In genomic region chr17:65122836-65123756, GRCh38 we compare ENCODE assay signal across 8 cellular contexts. TPM values are rescaled to one million over a fixed set of nuclear protein-coding genes. Genes with fewer than 3 reads are reported as not detected.
A peak's percentile ranks its signal among the peaks of the same experiment; 100 is the strongest.
DNase-seq lines count a peak whose midpoint lies in the region; ATAC-seq and TF ChIP-seq lines count a peak whose summit lies in the region.

No MANE protein-coding gene starts in this region.

- no peaks in the 10 kb centered on the region for H3K36me3 ChIP-seq in liver (ENCODE audit: control insufficient read depth in 4 of 4, insufficient read depth in 3 of 4, low read depth in 1 of 4, low read length in 3 of 4)

- no peaks in the 10 kb centered on the region for H3K27me3 ChIP-seq in liver (ENCODE audit: control insufficient read depth in 4 of 4, insufficient read depth in 4 of 4, low read length in 3 of 4)

- H3K27ac ChIP-seq in liver (ENCODE audit: low read depth in 1 of 2, low read length in 2 of 2): peak overlapping the region; percentile 84 to 97

- peak; percentile 29 to 39 for TF ChIP-seq RAD21 in liver (IDR thresholded peaks at IDR 0.05)

- peaks cover 0 to 12% (median under 1%) of the 10 kb centered on the region in 4 donors for H3K4me1 ChIP-seq in liver (ENCODE audit: control insufficient read depth in 4 of 4, insufficient read depth in 4 of 4, low read length in 3 of 4)

- H3K4me3 ChIP-seq in liver (ENCODE audit: low read depth in 1 of 3, low read length in 3 of 3): peak overlapping the region; percentile 65 to 81 (median 72)

- peak overlapping the region; percentile 70 to 90 for H3K9ac ChIP-seq in liver (ENCODE audit: low read depth in 1 of 2, low read length in 2 of 2)

- no peaks in the 10 kb centered on the region for H3K9me3 ChIP-seq in liver (ENCODE audit: control insufficient read depth in 4 of 4, low read length in 3 of 4)

- DNase-seq in AML-193 (lab: John Stamatoyannopoulos, UW): peak; percentile 87 to 91
- DNase-seq in GM19238 (ENCODE audit: insufficient read length, low spot score): peak; percentile 85
- DNase-seq in NCI-H526 (lab: John Stamatoyannopoulos, UW): peak; percentile 76 to 94
- peak; percentile 60 to 77 for DNase-seq in activated CD4-positive, alpha-beta T cell treated with anti-CD3 and anti-CD28 coated beads, Interleukin-2, amount 50 U/mL, for 24 hours (ENCODE audit: low read depth in 1 of 2, low spot score in 1 of 2)
- DNase-seq in dermis blood vessel endothelial cell: peak; percentile 89
- peak; percentile 70 to 72 for DNase-seq in stimulated activated CD4-positive, alpha-beta T cell treated with anti-CD3 and anti-CD28 coated beads, Interleukin-2, amount 100 ng/mL, for 48 hours

- WGBS in liver: 6% methylated on average over 55 of the region's 55 CpGs

- TF ChIP-seq CTCF in liver (IDR thresholded peaks at IDR 0.05; ENCODE audit: low read depth, low read length, missing input control): no peak

- peak; percentile 87 for ATAC-seq in HG03439 (IDR thresholded peaks at IDR 0.05; ENCODE audit: unreplicated experiment)

TF ChIP-seq in liver, 16 proteins besides CTCF, POLR2A, EP300 and RAD21:
- TF ChIP-seq SP1 (IDR thresholded peaks at IDR 0.05): peak; percentile 51
- TF ChIP-seq, protein P1, sequence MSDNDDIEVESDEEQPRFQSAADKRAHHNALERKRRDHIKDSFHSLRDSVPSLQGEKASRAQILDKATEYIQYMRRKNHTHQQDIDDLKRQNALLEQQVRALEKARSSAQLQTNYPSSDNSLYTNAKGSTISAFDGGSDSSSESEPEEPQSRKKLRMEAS (IDR thresholded peaks at IDR 0.05): peak; percentile 29
- peak; percentile 62 for TF ChIP-seq YY1 (IDR thresholded peaks at IDR 0.05)
- TF ChIP-seq TAF1 (conservative IDR thresholded peaks at IDR 0.05): peak; percentile 93
- no peak for TF ChIP-seq JUND (IDR thresholded peaks at IDR 0.05)
- TF ChIP-seq ATF3 (IDR thresholded peaks at IDR 0.05): no peak
- TF ChIP-seq RXRA (IDR thresholded peaks at IDR 0.05): peak in 1 of 2 donors; percentile 37
- TF ChIP-seq EGR1 (IDR thresholded peaks at IDR 0.05; ENCODE audit: low read depth in 2 of 2): no peak
- TF ChIP-seq HNF4G (IDR thresholded peaks at IDR 0.05): no peak
- TF ChIP-seq, protein P2, sequence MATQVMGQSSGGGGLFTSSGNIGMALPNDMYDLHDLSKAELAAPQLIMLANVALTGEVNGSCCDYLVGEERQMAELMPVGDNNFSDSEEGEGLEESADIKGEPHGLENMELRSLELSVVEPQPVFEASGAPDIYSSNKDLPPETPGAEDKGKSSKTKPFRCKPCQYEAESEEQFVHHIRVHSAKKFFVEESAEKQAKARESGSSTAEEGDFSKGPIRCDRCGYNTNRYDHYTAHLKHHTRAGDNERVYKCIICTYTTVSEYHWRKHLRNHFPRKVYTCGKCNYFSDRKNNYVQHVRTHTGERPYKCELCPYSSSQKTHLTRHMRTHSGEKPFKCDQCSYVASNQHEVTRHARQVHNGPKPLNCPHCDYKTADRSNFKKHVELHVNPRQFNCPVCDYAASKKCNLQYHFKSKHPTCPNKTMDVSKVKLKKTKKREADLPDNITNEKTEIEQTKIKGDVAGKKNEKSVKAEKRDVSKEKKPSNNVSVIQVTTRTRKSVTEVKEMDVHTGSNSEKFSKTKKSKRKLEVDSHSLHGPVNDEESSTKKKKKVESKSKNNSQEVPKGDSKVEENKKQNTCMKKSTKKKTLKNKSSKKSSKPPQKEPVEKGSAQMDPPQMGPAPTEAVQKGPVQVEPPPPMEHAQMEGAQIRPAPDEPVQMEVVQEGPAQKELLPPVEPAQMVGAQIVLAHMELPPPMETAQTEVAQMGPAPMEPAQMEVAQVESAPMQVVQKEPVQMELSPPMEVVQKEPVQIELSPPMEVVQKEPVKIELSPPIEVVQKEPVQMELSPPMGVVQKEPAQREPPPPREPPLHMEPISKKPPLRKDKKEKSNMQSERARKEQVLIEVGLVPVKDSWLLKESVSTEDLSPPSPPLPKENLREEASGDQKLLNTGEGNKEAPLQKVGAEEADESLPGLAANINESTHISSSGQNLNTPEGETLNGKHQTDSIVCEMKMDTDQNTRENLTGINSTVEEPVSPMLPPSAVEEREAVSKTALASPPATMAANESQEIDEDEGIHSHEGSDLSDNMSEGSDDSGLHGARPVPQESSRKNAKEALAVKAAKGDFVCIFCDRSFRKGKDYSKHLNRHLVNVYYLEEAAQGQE (IDR thresholded peaks at IDR 0.05): peak; percentile 76
- no peak for TF ChIP-seq FOXA2 (IDR thresholded peaks at IDR 0.05)
- TF ChIP-seq ZBTB33 (IDR thresholded peaks at IDR 0.05): peak; percentile 34
- TF ChIP-seq GABPA (IDR thresholded peaks at IDR 0.05 in 1 of 2, conservative IDR thresholded peaks at IDR 0.05 in 1 of 2): peak; percentile 78 to 87
- peak; percentile 31 for TF ChIP-seq NR2F2 (IDR thresholded peaks at IDR 0.05)
- TF ChIP-seq HNF4A (conservative IDR thresholded peaks at IDR 0.05): peak in 1 of 2 donors; percentile 16

RNA-seq across cellular contexts. Expression of gene RGS9, which starts 14.1 kb away (rescaled TPM):
- 0.19 and 1.2 TPM in 2 replicates for total RNA-seq in dermis blood vessel endothelial cell
- total RNA-seq in liver: 1 to 10 TPM; 1.6 to 2.7 TPM
- polyA plus RNA-seq in liver: 1 to 10 TPM; 1.0 to 4.0 TPM

Comparison
In these comparisons a context has a peak if more than half of its experiments do, and no peak if none do; other contexts are left out.
1. Peak in every context shown above with its lines: DNase-seq, ATAC-seq, H3K4me3 ChIP-seq and H3K27ac ChIP-seq.